31 cellular contexts compared by ENCODE assay signal in the genomic region with DNA sequence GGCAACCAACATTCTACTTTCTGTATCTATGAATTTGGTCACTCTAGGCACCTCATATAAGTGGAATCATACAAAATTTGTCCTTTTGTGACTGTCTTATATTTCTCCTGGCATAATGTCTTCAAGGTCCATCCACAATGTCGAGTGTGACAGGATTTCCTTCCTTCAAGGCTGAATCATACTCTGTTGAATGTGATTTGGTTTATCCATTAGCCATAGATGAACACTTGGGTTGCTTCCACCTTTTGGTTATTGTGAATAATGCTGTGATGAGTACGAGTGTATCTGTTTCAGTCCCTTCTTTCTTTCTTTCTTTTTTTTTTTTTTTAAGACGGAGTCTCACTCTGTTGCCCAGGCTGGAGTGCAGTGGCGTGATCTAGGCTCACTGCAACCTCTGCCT.
"Had no signal": no experiment of that assay in that cellular context is flagged by ENCODE, and none has a peak within 500 bp of the region (broad histone marks: within the 10 kb centered on the region; RNA-seq: fewer than 3 reads in every experiment).

No MANE protein-coding gene starts in this region.

- H3K27me3 ChIP-seq: neural progenitor cell, neutrophil, suprapubic skin, tibial artery, upper lobe of right lung, uterus had no signal

- DNase-seq: hypothalamus; immature natural killer cell; kidney; left cardiac atrium; left ventricle myocardium superior; lower lobe of right lung; mammary epithelial cell; mesendoderm; naive B cell; natural killer cell; nephron progenitor cell; occipital lobe; retina; right cardiac atrium; stimulated activated CD4-positive, alpha-beta T cell treated with anti-CD3 and anti-CD28 coated beads, Interleukin-12 subunit alpha, Interleukin-12 subunit beta, amount 100 ng/mL, for 4 hours; stimulated activated CD4-positive, alpha-beta T cell treated with anti-CD3 and anti-CD28 coated beads, Interleukin-15, amount 100 ng/mL, for 24 hours; stimulated activated CD4-positive, alpha-beta T cell treated with anti-CD3 and anti-CD28 coated beads, Interleukin-2, amount 100 ng/mL, for 24 hours; stimulated activated CD4-positive, alpha-beta T cell treated with anti-CD3 and anti-CD28 coated beads, Interleukin-4, amount 100 ng/mL, for 1 hour; stimulated activated naive CD4-positive, alpha-beta T cell; tibial artery; trophoblast cell; upper lobe of right lung; uterus had no signal

- H3K36me3 ChIP-seq: lower lobe of right lung, neutrophil, suprapubic skin, thoracic aorta, tibial artery, upper lobe of right lung, uterus had no signal

- H3K4me2 ChIP-seq: neural progenitor cell had no signal

- H3K79me2 ChIP-seq: parathyroid adenoma had no signal

- ATAC-seq: left cardiac atrium, left lobe of liver, left ventricle myocardium superior, lower lobe of right lung, natural killer cell, right cardiac atrium, sciatic nerve had no signal

- H3K4me3 ChIP-seq: lower lobe of right lung, neural progenitor cell, skin epidermis, suprapubic skin, thoracic aorta, tibial artery, upper lobe of right lung, uterus had no signal

- H3K4me1 ChIP-seq: lower lobe of right lung, parathyroid adenoma, suprapubic skin, tibial artery, upper lobe of right lung, uterus had no signal

- H3K9me3 ChIP-seq: neutrophil, suprapubic skin had no signal

- H3K27ac ChIP-seq: lower lobe of right lung, neural progenitor cell, neutrophil, parathyroid adenoma, skin epidermis, suprapubic skin, thoracic aorta, tibial artery, upper lobe of right lung, uterus had no signal

- H2AFZ ChIP-seq: neural progenitor cell, parathyroid adenoma had no signal
